In genomic region chr17:30831663-30832437, GRCh38 we compare ENCODE assay signal across 1 cellular context.
A peak's percentile ranks its signal among the peaks of the same experiment; 100 is the strongest.
TF ChIP-seq lines count a peak whose summit lies in the region.

ATAD5 (plus strand) TSS chr17:30831966; CDS start chr17:30832348, 382 bp downstream.

TF ChIP-seq in K562, 482 proteins besides CTCF, POLR2A, EP300 and RAD21 (continued from another document and continues in another):
- TF ChIP-seq, protein P1, sequence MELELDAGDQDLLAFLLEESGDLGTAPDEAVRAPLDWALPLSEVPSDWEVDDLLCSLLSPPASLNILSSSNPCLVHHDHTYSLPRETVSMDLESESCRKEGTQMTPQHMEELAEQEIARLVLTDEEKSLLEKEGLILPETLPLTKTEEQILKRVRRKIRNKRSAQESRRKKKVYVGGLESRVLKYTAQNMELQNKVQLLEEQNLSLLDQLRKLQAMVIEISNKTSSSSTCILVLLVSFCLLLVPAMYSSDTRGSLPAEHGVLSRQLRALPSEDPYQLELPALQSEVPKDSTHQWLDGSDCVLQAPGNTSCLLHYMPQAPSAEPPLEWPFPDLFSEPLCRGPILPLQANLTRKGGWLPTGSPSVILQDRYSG (tag; conservative IDR thresholded peaks at IDR 0.05; ENCODE audit: low read depth): no peak
- TF ChIP-seq MEIS2 (IDR thresholded peaks at IDR 0.05; ENCODE audit: partially characterized antibody): peak; percentile 28
- TF ChIP-seq, protein P2, sequence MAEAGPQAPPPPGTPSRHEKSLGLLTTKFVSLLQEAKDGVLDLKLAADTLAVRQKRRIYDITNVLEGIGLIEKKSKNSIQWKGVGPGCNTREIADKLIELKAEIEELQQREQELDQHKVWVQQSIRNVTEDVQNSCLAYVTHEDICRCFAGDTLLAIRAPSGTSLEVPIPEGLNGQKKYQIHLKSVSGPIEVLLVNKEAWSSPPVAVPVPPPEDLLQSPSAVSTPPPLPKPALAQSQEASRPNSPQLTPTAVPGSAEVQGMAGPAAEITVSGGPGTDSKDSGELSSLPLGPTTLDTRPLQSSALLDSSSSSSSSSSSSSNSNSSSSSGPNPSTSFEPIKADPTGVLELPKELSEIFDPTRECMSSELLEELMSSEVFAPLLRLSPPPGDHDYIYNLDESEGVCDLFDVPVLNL (CRISPR knock-in tag; IDR thresholded peaks at IDR 0.05; ENCODE audit: low read depth): peak; percentile 94
- TF ChIP-seq ZNF778 (CRISPR knock-in tag; IDR thresholded peaks at IDR 0.05): no peak
- no peak for TF ChIP-seq ZNF395 (CRISPR knock-in tag; IDR thresholded peaks at IDR 0.05)
- no peak for TF ChIP-seq LEF1 (IDR thresholded peaks at IDR 0.05)
- TF ChIP-seq, protein P3, sequence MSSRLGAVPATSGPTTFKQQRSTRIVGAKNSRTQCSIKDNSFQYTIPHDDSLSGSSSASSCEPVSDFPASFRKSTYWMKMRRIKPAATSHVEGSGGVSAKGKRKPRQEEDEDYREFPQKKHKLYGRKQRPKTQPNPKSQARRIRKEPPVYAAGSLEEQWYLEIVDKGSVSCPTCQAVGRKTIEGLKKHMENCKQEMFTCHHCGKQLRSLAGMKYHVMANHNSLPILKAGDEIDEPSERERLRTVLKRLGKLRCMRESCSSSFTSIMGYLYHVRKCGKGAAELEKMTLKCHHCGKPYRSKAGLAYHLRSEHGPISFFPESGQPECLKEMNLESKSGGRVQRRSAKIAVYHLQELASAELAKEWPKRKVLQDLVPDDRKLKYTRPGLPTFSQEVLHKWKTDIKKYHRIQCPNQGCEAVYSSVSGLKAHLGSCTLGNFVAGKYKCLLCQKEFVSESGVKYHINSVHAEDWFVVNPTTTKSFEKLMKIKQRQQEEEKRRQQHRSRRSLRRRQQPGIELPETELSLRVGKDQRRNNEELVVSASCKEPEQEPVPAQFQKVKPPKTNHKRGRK (tag; IDR thresholded peaks at IDR 0.05): no peak
- TF ChIP-seq, protein P4, sequence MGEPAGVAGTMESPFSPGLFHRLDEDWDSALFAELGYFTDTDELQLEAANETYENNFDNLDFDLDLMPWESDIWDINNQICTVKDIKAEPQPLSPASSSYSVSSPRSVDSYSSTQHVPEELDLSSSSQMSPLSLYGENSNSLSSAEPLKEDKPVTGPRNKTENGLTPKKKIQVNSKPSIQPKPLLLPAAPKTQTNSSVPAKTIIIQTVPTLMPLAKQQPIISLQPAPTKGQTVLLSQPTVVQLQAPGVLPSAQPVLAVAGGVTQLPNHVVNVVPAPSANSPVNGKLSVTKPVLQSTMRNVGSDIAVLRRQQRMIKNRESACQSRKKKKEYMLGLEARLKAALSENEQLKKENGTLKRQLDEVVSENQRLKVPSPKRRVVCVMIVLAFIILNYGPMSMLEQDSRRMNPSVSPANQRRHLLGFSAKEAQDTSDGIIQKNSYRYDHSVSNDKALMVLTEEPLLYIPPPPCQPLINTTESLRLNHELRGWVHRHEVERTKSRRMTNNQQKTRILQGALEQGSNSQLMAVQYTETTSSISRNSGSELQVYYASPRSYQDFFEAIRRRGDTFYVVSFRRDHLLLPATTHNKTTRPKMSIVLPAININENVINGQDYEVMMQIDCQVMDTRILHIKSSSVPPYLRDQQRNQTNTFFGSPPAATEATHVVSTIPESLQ (CRISPR knock-in tag; IDR thresholded peaks at IDR 0.05): no peak; the same call in 1 of the 2 replicates
- TF ChIP-seq TAF15 (IDR thresholded peaks at IDR 0.05; ENCODE audit: low read depth, low read length): no peak
- no peak for TF ChIP-seq CEBPG (CRISPR knock-in tag; IDR thresholded peaks at IDR 0.05)
- TF ChIP-seq CEBPG (tag; conservative IDR thresholded peaks at IDR 0.05 in 1 of 2, IDR thresholded peaks at IDR 0.05 in 1 of 2): no peak; a peak in 1 of 4 replicates
- TF ChIP-seq, protein P5, sequence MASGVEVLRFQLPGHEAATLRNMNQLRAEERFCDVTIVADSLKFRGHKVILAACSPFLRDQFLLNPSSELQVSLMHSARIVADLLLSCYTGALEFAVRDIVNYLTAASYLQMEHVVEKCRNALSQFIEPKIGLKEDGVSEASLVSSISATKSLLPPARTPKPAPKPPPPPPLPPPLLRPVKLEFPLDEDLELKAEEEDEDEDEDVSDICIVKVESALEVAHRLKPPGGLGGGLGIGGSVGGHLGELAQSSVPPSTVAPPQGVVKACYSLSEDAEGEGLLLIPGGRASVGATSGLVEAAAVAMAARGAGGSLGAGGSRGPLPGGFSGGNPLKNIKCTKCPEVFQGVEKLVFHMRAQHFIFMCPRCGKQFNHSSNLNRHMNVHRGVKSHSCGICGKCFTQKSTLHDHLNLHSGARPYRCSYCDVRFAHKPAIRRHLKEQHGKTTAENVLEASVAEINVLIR (CRISPR knock-in tag; IDR thresholded peaks at IDR 0.05): no peak
- TF ChIP-seq, protein P6, sequence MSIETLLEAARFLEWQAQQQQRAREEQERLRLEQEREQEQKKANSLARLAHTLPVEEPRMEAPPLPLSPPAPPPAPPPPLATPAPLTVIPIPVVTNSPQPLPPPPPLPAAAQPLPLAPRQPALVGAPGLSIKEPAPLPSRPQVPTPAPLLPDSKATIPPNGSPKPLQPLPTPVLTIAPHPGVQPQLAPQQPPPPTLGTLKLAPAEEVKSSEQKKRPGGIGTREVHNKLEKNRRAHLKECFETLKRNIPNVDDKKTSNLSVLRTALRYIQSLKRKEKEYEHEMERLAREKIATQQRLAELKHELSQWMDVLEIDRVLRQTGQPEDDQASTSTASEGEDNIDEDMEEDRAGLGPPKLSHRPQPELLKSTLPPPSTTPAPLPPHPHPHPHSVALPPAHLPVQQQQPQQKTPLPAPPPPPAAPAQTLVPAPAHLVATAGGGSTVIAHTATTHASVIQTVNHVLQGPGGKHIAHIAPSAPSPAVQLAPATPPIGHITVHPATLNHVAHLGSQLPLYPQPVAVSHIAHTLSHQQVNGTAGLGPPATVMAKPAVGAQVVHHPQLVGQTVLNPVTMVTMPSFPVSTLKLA (conservative IDR thresholded peaks at IDR 0.05): peak; percentile 36 to 60; a peak in 2 of 4 replicates
- TF ChIP-seq NRF1 (conservative IDR thresholded peaks at IDR 0.05 in 1 of 2, IDR thresholded peaks at IDR 0.05 in 1 of 2): peak; percentile 87 to 89
- no peak for TF ChIP-seq THRB (CRISPR knock-in tag; conservative IDR thresholded peaks at IDR 0.05)
- TF ChIP-seq, protein P7, sequence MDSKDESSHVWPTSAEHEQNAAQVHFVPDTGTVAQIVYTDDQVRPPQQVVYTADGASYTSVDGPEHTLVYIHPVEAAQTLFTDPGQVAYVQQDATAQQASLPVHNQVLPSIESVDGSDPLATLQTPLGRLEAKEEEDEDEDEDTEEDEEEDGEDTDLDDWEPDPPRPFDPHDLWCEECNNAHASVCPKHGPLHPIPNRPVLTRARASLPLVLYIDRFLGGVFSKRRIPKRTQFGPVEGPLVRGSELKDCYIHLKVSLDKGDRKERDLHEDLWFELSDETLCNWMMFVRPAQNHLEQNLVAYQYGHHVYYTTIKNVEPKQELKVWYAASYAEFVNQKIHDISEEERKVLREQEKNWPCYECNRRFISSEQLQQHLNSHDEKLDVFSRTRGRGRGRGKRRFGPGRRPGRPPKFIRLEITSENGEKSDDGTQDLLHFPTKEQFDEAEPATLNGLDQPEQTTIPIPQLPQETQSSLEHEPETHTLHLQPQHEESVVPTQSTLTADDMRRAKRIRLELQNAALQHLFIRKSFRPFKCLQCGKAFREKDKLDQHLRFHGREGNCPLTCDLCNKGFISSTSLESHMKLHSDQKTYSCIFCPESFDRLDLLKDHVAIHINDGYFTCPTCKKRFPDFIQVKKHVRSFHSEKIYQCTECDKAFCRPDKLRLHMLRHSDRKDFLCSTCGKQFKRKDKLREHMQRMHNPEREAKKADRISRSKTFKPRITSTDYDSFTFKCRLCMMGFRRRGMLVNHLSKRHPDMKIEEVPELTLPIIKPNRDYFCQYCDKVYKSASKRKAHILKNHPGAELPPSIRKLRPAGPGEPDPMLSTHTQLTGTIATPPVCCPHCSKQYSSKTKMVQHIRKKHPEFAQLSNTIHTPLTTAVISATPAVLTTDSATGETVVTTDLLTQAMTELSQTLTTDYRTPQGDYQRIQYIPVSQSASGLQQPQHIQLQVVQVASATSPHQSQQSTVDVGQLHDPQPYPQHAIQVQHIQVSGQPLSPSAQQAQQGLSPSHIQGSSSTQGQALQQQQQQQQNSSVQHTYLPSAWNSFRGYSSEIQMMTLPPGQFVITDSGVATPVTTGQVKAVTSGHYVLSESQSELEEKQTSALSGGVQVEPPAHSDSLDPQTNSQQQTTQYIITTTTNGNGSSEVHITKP (IDR thresholded peaks at IDR 0.05; ENCODE audit: partially characterized antibody): peak; percentile 87
- TF ChIP-seq, protein P8, sequence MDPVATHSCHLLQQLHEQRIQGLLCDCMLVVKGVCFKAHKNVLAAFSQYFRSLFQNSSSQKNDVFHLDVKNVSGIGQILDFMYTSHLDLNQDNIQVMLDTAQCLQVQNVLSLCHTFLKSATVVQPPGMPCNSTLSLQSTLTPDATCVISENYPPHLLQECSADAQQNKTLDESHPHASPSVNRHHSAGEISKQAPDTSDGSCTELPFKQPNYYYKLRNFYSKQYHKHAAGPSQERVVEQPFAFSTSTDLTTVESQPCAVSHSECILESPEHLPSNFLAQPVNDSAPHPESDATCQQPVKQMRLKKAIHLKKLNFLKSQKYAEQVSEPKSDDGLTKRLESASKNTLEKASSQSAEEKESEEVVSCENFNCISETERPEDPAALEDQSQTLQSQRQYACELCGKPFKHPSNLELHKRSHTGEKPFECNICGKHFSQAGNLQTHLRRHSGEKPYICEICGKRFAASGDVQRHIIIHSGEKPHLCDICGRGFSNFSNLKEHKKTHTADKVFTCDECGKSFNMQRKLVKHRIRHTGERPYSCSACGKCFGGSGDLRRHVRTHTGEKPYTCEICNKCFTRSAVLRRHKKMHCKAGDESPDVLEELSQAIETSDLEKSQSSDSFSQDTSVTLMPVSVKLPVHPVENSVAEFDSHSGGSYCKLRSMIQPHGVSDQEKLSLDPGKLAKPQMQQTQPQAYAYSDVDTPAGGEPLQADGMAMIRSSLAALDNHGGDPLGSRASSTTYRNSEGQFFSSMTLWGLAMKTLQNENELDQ (CRISPR knock-in tag; IDR thresholded peaks at IDR 0.05; ENCODE audit: borderline replicate concordance): no peak
- TF ChIP-seq PHB2 (IDR thresholded peaks at IDR 0.05; ENCODE audit: low read depth): no peak
- TF ChIP-seq SREBF1 (IDR thresholded peaks at IDR 0.05; ENCODE audit: borderline replicate concordance, low read depth, low read length): no peak
- peak; percentile 98 for TF ChIP-seq ZNF407 (IDR thresholded peaks at IDR 0.05; ENCODE audit: low read depth)
- TF ChIP-seq XRCC3 (IDR thresholded peaks at IDR 0.05): no peak
- peak; percentile 83 for TF ChIP-seq SIN3B (IDR thresholded peaks at IDR 0.05; ENCODE audit: low read depth)
- no peak for TF ChIP-seq SMARCA4 (IDR thresholded peaks at IDR 0.05)
- TF ChIP-seq DMBX1 (CRISPR knock-in tag; IDR thresholded peaks at IDR 0.05; ENCODE audit: borderline replicate concordance): no peak
